Comparison of ENCODE assay signal across 1 cellular context in the genomic region with DNA sequence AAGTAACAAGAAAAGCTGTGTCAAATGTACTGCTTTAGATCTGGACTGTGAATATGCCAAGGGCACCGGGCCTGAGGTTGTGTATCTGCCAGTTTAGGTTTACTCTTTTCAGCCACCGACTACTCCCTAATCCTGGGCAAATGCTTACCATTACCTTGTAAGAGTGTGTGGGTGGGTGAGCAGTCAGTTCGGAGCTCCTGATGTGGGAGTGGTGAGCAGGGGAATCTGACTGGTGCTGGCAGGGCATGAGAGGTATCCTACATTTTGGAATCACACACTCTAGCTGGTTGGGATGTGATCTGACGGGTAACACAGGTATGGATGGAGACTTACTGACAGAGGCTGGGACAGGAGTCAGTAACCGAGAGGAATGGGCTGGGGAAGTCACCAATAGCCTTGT.
TF ChIP-seq lines count a peak whose summit lies in the region.

No MANE protein-coding gene starts in this region.

TF ChIP-seq in WTC11, 78 proteins besides CTCF, POLR2A, EP300 and RAD21:
- TF ChIP-seq GRHL2 (CRISPR knock-in tag; IDR thresholded peaks at IDR 0.05; ENCODE audit: insufficient replicate concordance, severe bottlenecking): no peak
- no peak for TF ChIP-seq MXD4 (CRISPR knock-in tag; IDR thresholded peaks at IDR 0.05; ENCODE audit: borderline replicate concordance)
- TF ChIP-seq, protein P1, sequence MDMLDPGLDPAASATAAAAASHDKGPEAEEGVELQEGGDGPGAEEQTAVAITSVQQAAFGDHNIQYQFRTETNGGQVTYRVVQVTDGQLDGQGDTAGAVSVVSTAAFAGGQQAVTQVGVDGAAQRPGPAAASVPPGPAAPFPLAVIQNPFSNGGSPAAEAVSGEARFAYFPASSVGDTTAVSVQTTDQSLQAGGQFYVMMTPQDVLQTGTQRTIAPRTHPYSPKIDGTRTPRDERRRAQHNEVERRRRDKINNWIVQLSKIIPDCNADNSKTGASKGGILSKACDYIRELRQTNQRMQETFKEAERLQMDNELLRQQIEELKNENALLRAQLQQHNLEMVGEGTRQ (CRISPR knock-in tag; IDR thresholded peaks at IDR 0.05): no peak
- no peak for TF ChIP-seq ZNF317 (CRISPR knock-in tag; IDR thresholded peaks at IDR 0.05; ENCODE audit: borderline replicate concordance, low read depth)
- no peak for TF ChIP-seq ZBTB21 (CRISPR knock-in tag; IDR thresholded peaks at IDR 0.05; ENCODE audit: borderline replicate concordance)
